In the genomic region with DNA sequence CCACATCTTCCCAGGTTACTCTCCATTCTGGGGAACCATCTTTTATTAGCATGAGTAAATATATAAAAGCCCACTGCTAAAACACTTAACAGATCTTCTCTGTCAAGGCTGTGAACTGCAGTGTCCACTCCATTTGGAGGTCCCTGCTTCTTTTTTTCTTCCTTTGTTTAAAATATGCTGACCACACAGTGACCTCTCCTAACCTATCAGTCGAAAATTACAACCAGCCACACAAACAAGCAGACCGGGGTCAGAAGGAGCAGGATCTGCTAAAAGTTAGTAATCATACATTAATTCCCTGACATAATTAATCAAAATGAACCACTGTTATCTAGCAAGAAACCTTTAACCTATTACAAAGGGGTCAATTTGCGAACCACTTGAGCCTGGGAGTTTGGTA, we compare ENCODE assay signal across 30 cellular contexts.
"Had no signal": no experiment of that assay in that cellular context is flagged by ENCODE, and none has a peak within 500 bp of the region (broad histone marks: within the 10 kb centered on the region; RNA-seq: fewer than 3 reads in every experiment).

No MANE protein-coding gene starts in this region.

- H3K27ac Mint-ChIP-seq: activated CD4-positive, alpha-beta memory T cell treated with anti-CD3 and anti-CD28 coated beads, Interleukin-2, amount 10 ng/mL, durations not matched to agents 7 days and 5 days; activated CD4-positive, alpha-beta T cell treated with anti-CD3 and anti-CD28 coated beads, Interleukin-2, amount 10 ng/mL, durations not matched to agents 7 days and 5 days; activated naive CD4-positive, alpha-beta T cell treated with anti-CD3 and anti-CD28 coated beads, Interleukin-2, amount 10 ng/mL, durations not matched to agents 7 days and 5 days; activated naive CD4-positive, alpha-beta T cell treated with anti-CD3 and anti-CD28 coated beads, Interleukin-2, amount 50 U/mL, for 72 hours; activated naive CD8-positive, alpha-beta T cell treated with anti-CD3 and anti-CD28 coated beads, Interleukin-2, amount 10 ng/mL, durations not matched to agents 7 days and 5 days; activated T-cell treated with anti-CD3 and anti-CD28 coated beads, Interleukin-2, amount 50 U/mL, for 24 hours; activated T-cell treated with anti-CD3 and anti-CD28 coated beads, Interleukin-2, amount 50 U/mL, for 72 hours; brain; WTC11 had no signal

- H3K36me3 Mint-ChIP-seq: activated naive CD4-positive, alpha-beta T cell treated with anti-CD3 and anti-CD28 coated beads, Interleukin-2, amount 10 ng/mL, durations not matched to agents 7 days and 5 days; activated naive CD4-positive, alpha-beta T cell treated with anti-CD3 and anti-CD28 coated beads, Interleukin-2, amount 50 U/mL, for 72 hours; activated naive CD8-positive, alpha-beta T cell treated with anti-CD3 and anti-CD28 coated beads, Interleukin-2, amount 10 ng/mL, durations not matched to agents 7 days and 5 days; brain had no signal

- H3K4me3 ChIP-seq: ascending aorta, breast epithelium, cardiac muscle cell, colonic mucosa, gastrocnemius medialis had no signal

- ATAC-seq: activated naive CD4-positive, alpha-beta T cell treated with anti-CD3 and anti-CD28 coated beads, Interleukin-2, amount 50 U/mL, for 72 hours; activated T-cell treated with anti-CD3 and anti-CD28 coated beads, Interleukin-2, amount 50 U/mL, for 72 hours; esophagus mucosa; foreskin keratinocyte; gastrocnemius medialis; WTC11 had no signal

- H3K4me1 ChIP-seq: ascending aorta, breast epithelium, colonic mucosa, foreskin keratinocyte, gastrocnemius medialis had no signal

- DNase-seq: activated CD4-positive, alpha-beta memory T cell treated with anti-CD3 and anti-CD28 coated beads, Interleukin-2, amount 10 ng/mL, durations not matched to agents 7 days and 5 days; activated CD4-positive, alpha-beta T cell treated with anti-CD3 and anti-CD28 coated beads for 1 hour; activated CD4-positive, alpha-beta T cell treated with anti-CD3 and anti-CD28 coated beads for 4 hours; activated CD4-positive, alpha-beta T cell treated with anti-CD3 and anti-CD28 coated beads, Interleukin-2, amount 10 ng/mL, durations not matched to agents 7 days and 5 days; activated CD4-positive, alpha-beta T cell treated with anti-CD3 and anti-CD28 coated beads, Interleukin-2, amount 50 U/mL, for 4 hours; activated CD8-positive, alpha-beta memory T cell treated with anti-CD3 and anti-CD28 coated beads, Interleukin-2, amount 50 U/mL, for 48 hours; activated gamma-delta T cell; activated naive CD4-positive, alpha-beta T cell; activated naive CD4-positive, alpha-beta T cell treated with anti-CD3 and anti-CD28 coated beads, Interleukin-2, amount 10 ng/mL, durations not matched to agents 7 days and 5 days; activated naive CD8-positive, alpha-beta T cell treated with anti-CD3 and anti-CD28 coated beads, Interleukin-2, amount 10 ng/mL, durations not matched to agents 7 days and 5 days; activated T-cell treated with anti-CD3 and anti-CD28 coated beads for 4 hours; activated T-cell treated with anti-CD3 and anti-CD28 coated beads, Interleukin-2, amount 50 U/mL, for 24 hours; activated T-cell treated with anti-CD3 and anti-CD28 coated beads, Interleukin-2, amount 50 U/mL, for 72 hours; central memory CD4-positive, alpha-beta T cell; cerebellar nuclear complex; colonic mucosa; effector CD8-positive, alpha-beta T cell; foreskin keratinocyte; gastrocnemius medialis; glutamatergic neuron; T-helper 2 cell had no signal

- H3K9me3 Mint-ChIP-seq: activated CD4-positive, alpha-beta memory T cell treated with anti-CD3 and anti-CD28 coated beads, Interleukin-2, amount 10 ng/mL, durations not matched to agents 7 days and 5 days; activated CD4-positive, alpha-beta T cell treated with anti-CD3 and anti-CD28 coated beads, Interleukin-2, amount 10 ng/mL, durations not matched to agents 7 days and 5 days; activated naive CD4-positive, alpha-beta T cell treated with anti-CD3 and anti-CD28 coated beads, Interleukin-2, amount 10 ng/mL, durations not matched to agents 7 days and 5 days; activated naive CD4-positive, alpha-beta T cell treated with anti-CD3 and anti-CD28 coated beads, Interleukin-2, amount 50 U/mL, for 72 hours; activated naive CD8-positive, alpha-beta T cell treated with anti-CD3 and anti-CD28 coated beads, Interleukin-2, amount 10 ng/mL, durations not matched to agents 7 days and 5 days; activated T-cell treated with anti-CD3 and anti-CD28 coated beads, Interleukin-2, amount 50 U/mL, for 24 hours; activated T-cell treated with anti-CD3 and anti-CD28 coated beads, Interleukin-2, amount 50 U/mL, for 72 hours; WTC11 had no signal

- H3K9me3 ChIP-seq: ascending aorta, breast epithelium, colonic mucosa, gastrocnemius medialis had no signal

- H3K4me1 Mint-ChIP-seq: activated CD4-positive, alpha-beta memory T cell treated with anti-CD3 and anti-CD28 coated beads, Interleukin-2, amount 10 ng/mL, durations not matched to agents 7 days and 5 days; activated CD4-positive, alpha-beta T cell treated with anti-CD3 and anti-CD28 coated beads, Interleukin-2, amount 10 ng/mL, durations not matched to agents 7 days and 5 days; activated naive CD4-positive, alpha-beta T cell treated with anti-CD3 and anti-CD28 coated beads, Interleukin-2, amount 10 ng/mL, durations not matched to agents 7 days and 5 days; activated naive CD8-positive, alpha-beta T cell treated with anti-CD3 and anti-CD28 coated beads, Interleukin-2, amount 10 ng/mL, durations not matched to agents 7 days and 5 days; brain had no signal

- H3K27me3 ChIP-seq: ascending aorta, breast epithelium, colonic mucosa, foreskin keratinocyte, gastrocnemius medialis had no signal

- H3K27me3 Mint-ChIP-seq: activated CD4-positive, alpha-beta memory T cell treated with anti-CD3 and anti-CD28 coated beads, Interleukin-2, amount 10 ng/mL, durations not matched to agents 7 days and 5 days had no signal

- H3K4me3 Mint-ChIP-seq: activated CD4-positive, alpha-beta memory T cell treated with anti-CD3 and anti-CD28 coated beads, Interleukin-2, amount 10 ng/mL, durations not matched to agents 7 days and 5 days; activated CD4-positive, alpha-beta T cell treated with anti-CD3 and anti-CD28 coated beads, Interleukin-2, amount 10 ng/mL, durations not matched to agents 7 days and 5 days; activated naive CD4-positive, alpha-beta T cell treated with anti-CD3 and anti-CD28 coated beads, Interleukin-2, amount 10 ng/mL, durations not matched to agents 7 days and 5 days; activated naive CD8-positive, alpha-beta T cell treated with anti-CD3 and anti-CD28 coated beads, Interleukin-2, amount 10 ng/mL, durations not matched to agents 7 days and 5 days; activated T-cell treated with anti-CD3 and anti-CD28 coated beads, Interleukin-2, amount 50 U/mL, for 24 hours; activated T-cell treated with anti-CD3 and anti-CD28 coated beads, Interleukin-2, amount 50 U/mL, for 72 hours; brain; WTC11 had no signal

- FAIRE-seq: TTC549 had no signal

- H3K36me3 ChIP-seq: ascending aorta, breast epithelium, cardiac muscle cell, colonic mucosa, gastrocnemius medialis had no signal

- H3K27ac ChIP-seq: ascending aorta, breast epithelium, cardiac muscle cell, colonic mucosa, foreskin keratinocyte, gastrocnemius medialis, VCaP had no signal
